8 cellular contexts compared by ENCODE assay signal in genomic region chr6:33696538-33697518, GRCh38. TPM values are rescaled to one million over a fixed set of nuclear protein-coding genes. Genes with fewer than 3 reads are reported as not detected.
DNase-seq lines count a peak whose midpoint lies in the region; ATAC-seq, FAIRE-seq and TF ChIP-seq lines count a peak whose summit lies in the region.

No MANE protein-coding gene starts in this region.

- H3K4me1 ChIP-seq in Caco-2, result peaks cover 6% of the 10 kb centered on the region
- H3K4me1 ChIP-seq in small intestine (ENCODE audit: control insufficient read depth in 2 of 2, insufficient read depth in 1 of 2, low read depth in 1 of 2, low read length in 1 of 2), result no peaks in the 10 kb centered on the region

- H3K27ac ChIP-seq in small intestine (ENCODE audit: low read depth in 1 of 2, low read length in 1 of 2), result peak overlapping the region; percentile 17 to 67

- H3K9me3 Mint-ChIP-seq in Caco-2 (ENCODE audit: unreplicated experiment), result no peaks in the 10 kb centered on the region
- H3K9me3 Mint-ChIP-seq in progenitor cell of endocrine pancreas (ENCODE audit: low read depth), result no peaks in the 10 kb centered on the region

- WGBS in small intestine, 3 donors, result 49 to 55% (median 49%) methylated on average over 15 of the region's 15 CpGs

- H3K9me3 ChIP-seq in Caco-2 (no peaks in the 10 kb centered on the region), MG63 (no peaks in the 10 kb centered on the region), small intestine (ENCODE audit: control insufficient read depth, low read depth) (no peaks in the 10 kb centered on the region)

- TF ChIP-seq CTCF in Caco-2 (IDR thresholded peaks at IDR 0.05; ENCODE audit: insufficient read depth in 1 of 2, low read depth in 1 of 2, low read length in 1 of 2, severe bottlenecking in 1 of 2, unreplicated experiment in 1 of 2), result no peak
- no peak for TF ChIP-seq CTCF in fibroblast of villous mesenchyme (IDR thresholded peaks at IDR 0.05; ENCODE audit: insufficient read depth, low read depth, low read length)
- no peak for TF ChIP-seq CTCF in progenitor cell of endocrine pancreas (IDR thresholded peaks at IDR 0.05; ENCODE audit: unreplicated experiment)

- no peaks in the 10 kb centered on the region for H3K27me3 Mint-ChIP-seq in Caco-2 (ENCODE audit: insufficient read depth, unreplicated experiment)
- no peaks in the 10 kb centered on the region for H3K27me3 Mint-ChIP-seq in progenitor cell of endocrine pancreas

- BruUV-seq in Caco-2 (replicated peaks; lab: Mats Ljungman, UMichigan), result no TSS peak

- H3K4me3 Mint-ChIP-seq in Caco-2 (ENCODE audit: unreplicated experiment) (no peak overlapping the region), progenitor cell of endocrine pancreas (ENCODE audit: low read depth) (no peak overlapping the region)

- POLR2A ChIA-PET in Caco-2 (lab: Charles Lee), result interaction anchor here (1.2 kb wide), 1 partner anchor 14 kb away, joined by 5 read pairs; the partner anchor contains the start of gene UQCC2

- no peak for ATAC-seq in HG03039 (IDR thresholded peaks at IDR 0.05; ENCODE audit: unreplicated experiment)

- H3K36me3 Mint-ChIP-seq in Caco-2 (ENCODE audit: insufficient read depth, unreplicated experiment), result peaks cover 79% of the 10 kb centered on the region
- peaks cover 6% of the 10 kb centered on the region for H3K36me3 Mint-ChIP-seq in progenitor cell of endocrine pancreas (ENCODE audit: insufficient read depth)

- intact Hi-C loops in Caco-2 (cut with micrococcal nuclease; ENCODE audit: unreplicated experiment), result no loop called here

- H3K4me3 ChIP-seq in Caco-2 (ENCODE audit: low read depth, low read length), result no peak overlapping the region
- no peak overlapping the region for H3K4me3 ChIP-seq in MG63
- no peak overlapping the region for H3K4me3 ChIP-seq in fibroblast of villous mesenchyme (ENCODE audit: low read depth, low read length)
- H3K4me3 ChIP-seq in small intestine (ENCODE audit: low read depth in 1 of 2, low read length in 2 of 2), result no peak overlapping the region

- H3K36me3 ChIP-seq in Caco-2 (ENCODE audit: control insufficient read depth, insufficient read depth, low read length), result peaks cover 13% of the 10 kb centered on the region
- H3K36me3 ChIP-seq in MG63, result peaks cover 40% of the 10 kb centered on the region
- peaks cover 2 to 30% of the 10 kb centered on the region in 2 donors for H3K36me3 ChIP-seq in small intestine (ENCODE audit: control insufficient read depth in 2 of 2, insufficient read depth in 2 of 2, low read length in 2 of 2)

- H3K27me3 ChIP-seq in Caco-2 (replicated peaks; ENCODE audit: control insufficient read depth, insufficient read depth, low read length) (no peaks in the 10 kb centered on the region), MG63 (no peaks in the 10 kb centered on the region), small intestine (ENCODE audit: control insufficient read depth in 2 of 2, insufficient read depth in 2 of 2, low read length in 2 of 2) (no peaks in the 10 kb centered on the region)

- H3K4me1 Mint-ChIP-seq in Caco-2 (ENCODE audit: low read depth, unreplicated experiment) (peaks cover 8% of the 10 kb centered on the region), progenitor cell of endocrine pancreas (ENCODE audit: low read depth) (peaks cover 11% of the 10 kb centered on the region)

- CTCF ChIA-PET in Caco-2 (lab: Charles Lee), result interaction anchor here (1.5 kb wide), 1 partner anchor 107 kb away, joined by 4 read pairs; no protein-coding TSS in a partner anchor

- FAIRE-seq in small intestine (lab: Jason Lieb, UNC), result no peak

- H3K27ac Mint-ChIP-seq in Caco-2 (ENCODE audit: unreplicated experiment) (peak overlapping the region; percentile 32), progenitor cell of endocrine pancreas (no peak overlapping the region)

- no peak for DNase-seq in Caco-2
- peak; percentile 88 for DNase-seq in MG63
- peak; percentile 17 to 33 for DNase-seq in activated CD4-positive, alpha-beta T cell treated with anti-CD3 and anti-CD28 coated beads, Interleukin-2, amount 50 U/mL, for 48 hours
- peak; percentile 44 for DNase-seq in fibroblast of villous mesenchyme (ENCODE audit: low read depth)
- DNase-seq in small intestine, result peak; percentile 30
- no peak for DNase-seq in stimulated activated CD4-positive, alpha-beta T cell treated with anti-CD3 and anti-CD28 coated beads, Interleukin-12 subunit alpha, Interleukin-12 subunit beta, amount 100 ng/mL, for 4 hours
- no peak for DNase-seq in progenitor cell of endocrine pancreas (ENCODE audit: low spot score, unreplicated experiment)

RNA-seq across cellular contexts. Expression of gene UQCC2, which starts 14.7 kb away (rescaled TPM):
- total RNA-seq in Caco-2 (2022) (115 and 122 TPM in 2 replicates), fibroblast of villous mesenchyme (23.8 and 24.6 TPM in 2 replicates), progenitor cell of endocrine pancreas (97.2 and 99.4 TPM in 2 replicates)
- total RNA-seq in MG63 (2014; rRNA removed; shearing (Covaris generic); ENCODE audit: low replicate concordance), result 10.8 and 36.4 TPM in 2 replicates
- 10 to 100 TPM; 36.5 to 51.7 (median 36.7) TPM for polyA plus RNA-seq in small intestine

RNA-seq across cellular contexts. Expression of gene IP6K3, which starts 49.9 kb away (rescaled TPM):
- total RNA-seq in Caco-2 (2022) (0.44 and 0.45 TPM in 2 replicates), fibroblast of villous mesenchyme (2.6 and 6.0 TPM in 2 replicates), progenitor cell of endocrine pancreas (0.14 and 0.29 TPM in 2 replicates)
- total RNA-seq in MG63 (2014; rRNA removed; shearing (Covaris generic); ENCODE audit: low replicate concordance), result not detected in 2 replicates
- polyA plus RNA-seq in small intestine, result 1 to 10 TPM in 1 of 3 donors, under 1 TPM in 2; 0.54 to 1.0 (median 0.89) TPM

Comparison
In these comparisons a context has a peak if more than half of its experiments do, and no peak if none do; other contexts are left out.
1. DNase-seq: peak in MG63 (single experiment), activated CD4-positive, alpha-beta T cell treated with anti-CD3 and anti-CD28 coated beads, Interleukin-2, amount 50 U/mL, for 48 hours (2 of 2), fibroblast of villous mesenchyme (single experiment) and small intestine (single experiment); none in Caco-2 (0 of 2), stimulated activated CD4-positive, alpha-beta T cell treated with anti-CD3 and anti-CD28 coated beads, Interleukin-12 subunit alpha, Interleukin-12 subunit beta, amount 100 ng/mL, for 4 hours (single experiment) and progenitor cell of endocrine pancreas (single experiment).